8 cellular contexts compared by ENCODE assay signal in the genomic region with DNA sequence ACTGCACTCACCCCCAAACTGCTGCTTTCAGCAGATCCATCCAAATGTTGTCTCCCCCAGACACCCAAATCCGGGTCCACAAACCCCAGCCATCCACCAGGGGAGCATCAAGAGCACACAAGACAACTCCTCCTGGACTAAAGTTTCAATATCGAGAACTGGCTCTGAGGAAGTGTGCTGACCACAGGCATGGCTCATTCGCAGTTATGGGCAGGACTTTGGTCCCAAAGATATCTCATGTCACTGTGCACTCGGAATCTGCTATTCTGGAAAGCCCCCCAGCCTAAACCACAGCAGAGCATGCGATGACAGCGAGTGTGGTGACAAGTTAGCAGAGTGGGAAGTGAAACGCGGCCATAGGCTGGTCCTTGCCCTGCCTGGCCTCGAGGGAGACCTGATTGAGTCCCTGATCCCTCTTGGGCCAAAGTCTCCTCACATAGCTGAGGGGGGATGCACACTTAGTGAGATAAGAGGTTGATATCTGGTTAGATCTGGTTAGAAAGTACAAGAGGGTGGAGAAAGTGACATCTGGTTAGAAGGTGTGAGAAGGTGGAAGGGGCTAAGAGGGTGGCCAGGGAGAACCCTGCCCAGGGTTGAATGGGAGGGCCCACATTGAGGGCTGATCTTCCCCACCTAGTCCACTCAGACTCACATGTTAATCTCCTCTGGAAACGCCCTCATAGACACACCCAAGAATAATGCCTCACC.
A peak's percentile ranks its signal among the peaks of the same experiment; 100 is the strongest.
DNase-seq lines count a peak whose midpoint lies in the region; ATAC-seq and TF ChIP-seq lines count a peak whose summit lies in the region.

No MANE protein-coding gene starts in this region.

- dilution Hi-C loops in mammary epithelial cell (cut with HindIII; ENCODE audit: low sequenced_read_pairs), result no loop called here

- no TSS peak for BruUV-seq in mammary epithelial cell (replicated peaks; lab: Mats Ljungman, UMichigan)

- peak; percentile 45 for TF ChIP-seq CTCF in GM06990 (IDR thresholded peaks at IDR 0.05; ENCODE audit: insufficient read depth, low read length, poor library complexity, severe bottlenecking)
- peak; percentile 29 for TF ChIP-seq CTCF in choroid plexus epithelial cell (conservative IDR thresholded peaks at IDR 0.05; ENCODE audit: low read depth, low read length)
- TF ChIP-seq CTCF in mammary epithelial cell (conservative IDR thresholded peaks at IDR 0.05 in 1 of 2, IDR thresholded peaks at IDR 0.05 in 1 of 2; ENCODE audit: extremely low read depth in 1 of 2, insufficient read depth in 1 of 2, low read depth in 1 of 2, low read length in 2 of 2), result no peak

- DNase-seq in GM06990 (ENCODE audit: extremely low read depth, insufficient read length) (peak; percentile 65), choroid plexus epithelial cell (ENCODE audit: low read depth) (no peak), NCI-H187 treated with DMSO at 0.1 percent for 48 hours (lab: John Stamatoyannopoulos, UW) (no peak), mammary epithelial cell (no peak)

- H4K20me1 ChIP-seq in mammary epithelial cell (ENCODE audit: insufficient read depth, low read length), result no peaks in the 10 kb centered on the region

- 80% methylated on average over 10 of the region's 10 CpGs for WGBS in mammary epithelial cell (ENCODE audit: low coverage, missing lambda C conversion rate)

- in situ Hi-C loops in mammary epithelial cell (cut with MboI; ENCODE audit: low sequenced_read_pairs in 2 of 2), result no loop called here

- H3K4me2 ChIP-seq in mammary epithelial cell (ENCODE audit: insufficient read depth, low read depth, low read length), result no peak overlapping the region

- CTCF ChIA-PET in mammary epithelial cell (lab: Charles Lee; ENCODE audit: low non-redundant PET), result no interaction called here

- H3K4me1 ChIP-seq in mammary epithelial cell (ENCODE audit: insufficient read depth, low read length), result peaks cover 14% of the 10 kb centered on the region

- intact Hi-C loops in mammary epithelial cell (cut with micrococcal nuclease), result no loop called here

- no peak overlapping the region for H2AFZ ChIP-seq in mammary epithelial cell (ENCODE audit: low read depth, low read length)

- H3K79me2 ChIP-seq in mammary epithelial cell (ENCODE audit: insufficient read depth, low read length), result no peaks in the 10 kb centered on the region

- peaks cover 8% of the 10 kb centered on the region for H3K9me3 ChIP-seq in mammary epithelial cell (replicated peaks; ENCODE audit: insufficient read depth, low read length)

- H3K27me3 ChIP-seq in GM06990 (replicated peaks; ENCODE audit: control insufficient read depth, insufficient read depth, low read length) (no peaks in the 10 kb centered on the region), mammary epithelial cell (ENCODE audit: insufficient read depth, low read length) (no peaks in the 10 kb centered on the region)

- no peak overlapping the region for H3K4me3 ChIP-seq in GM06990 (replicated peaks; ENCODE audit: low read depth, low read length)
- H3K4me3 ChIP-seq in choroid plexus epithelial cell (ENCODE audit: low read depth, low read length), result no peak overlapping the region
- H3K4me3 ChIP-seq in mammary epithelial cell (replicated peaks in 1 of 3; ENCODE audit: insufficient read depth in 1 of 3, low read depth in 2 of 3, low read length in 3 of 3), result no peak overlapping the region

- H3K27ac ChIP-seq in mammary epithelial cell (ENCODE audit: insufficient read depth, low read depth, low read length), result no peak overlapping the region

- no peaks in the 10 kb centered on the region for H3K36me3 ChIP-seq in GM06990 (ENCODE audit: control insufficient read depth, insufficient read depth, low read length)
- H3K36me3 ChIP-seq in mammary epithelial cell (ENCODE audit: insufficient read depth, low read length), result no peaks in the 10 kb centered on the region

- H3K9ac ChIP-seq in mammary epithelial cell (ENCODE audit: insufficient read depth, low read length), result no peak overlapping the region

- peak; percentile 79 for ATAC-seq in GM19455 (IDR thresholded peaks at IDR 0.05; ENCODE audit: unreplicated experiment)
- ATAC-seq in HG03442 (IDR thresholded peaks at IDR 0.05; ENCODE audit: unreplicated experiment), result peak; percentile 79
- ATAC-seq in GM21390 (IDR thresholded peaks at IDR 0.05; ENCODE audit: unreplicated experiment), result no peak
- no peak for ATAC-seq in GM19467 (IDR thresholded peaks at IDR 0.05; ENCODE audit: unreplicated experiment)

Comparison
In these comparisons a context has a peak if more than half of its experiments do, and no peak if none do; other contexts are left out.
1. CTCF ChIP-seq: peak in GM06990 (single experiment) and choroid plexus epithelial cell (single experiment); none in mammary epithelial cell (0 of 2).
2. ATAC-seq: peak in GM19455 (single experiment) and HG03442 (single experiment); none in GM21390 (single experiment) and GM19467 (single experiment).